ENCODE assay signal across 1 cellular context in the genomic region with DNA sequence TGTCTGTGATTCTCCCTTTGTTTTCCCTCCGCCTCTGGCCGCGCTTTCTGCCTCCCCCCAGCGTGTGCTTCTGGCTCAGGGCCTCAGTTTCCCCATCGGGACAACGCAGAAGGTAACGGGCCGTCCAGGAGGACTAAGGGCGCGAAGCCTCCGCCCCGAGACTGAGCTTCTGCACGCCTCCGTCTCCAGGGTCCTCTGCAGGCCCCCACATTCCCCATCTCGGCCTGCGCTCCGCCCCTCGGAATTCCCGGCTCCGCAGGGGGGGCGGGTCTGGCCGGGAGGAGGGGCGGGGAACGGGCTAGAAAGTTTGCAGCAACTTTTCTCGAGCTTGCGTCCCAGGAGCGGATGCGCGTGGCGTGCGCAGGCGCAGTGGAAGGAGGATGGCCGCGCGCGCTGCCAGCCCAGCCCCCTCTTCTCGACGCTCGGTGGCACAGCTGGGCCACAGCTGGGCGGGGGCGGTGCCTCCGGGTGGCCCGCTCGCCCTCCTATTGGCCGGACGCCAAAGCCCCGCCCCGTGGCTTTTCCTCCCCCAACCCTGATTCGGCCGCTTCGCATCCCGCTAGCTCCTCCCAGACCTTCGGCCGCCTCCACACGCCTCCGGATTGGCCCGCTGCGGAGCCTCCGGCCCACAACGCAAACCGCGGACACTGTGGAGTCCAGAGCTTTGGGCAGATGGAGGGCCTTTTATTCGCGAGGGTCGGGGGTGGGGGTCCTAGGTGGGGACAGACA.
TF ChIP-seq lines count a peak whose summit lies in the region.

A gene (minus strand): TSS at position 199 of the 729 bp plus-strand sequence. CDS start 408 bp downstream, outside the sequence.

TF ChIP-seq in Ishikawa, 13 proteins besides CTCF, POLR2A, EP300 and RAD21 (continued from another document):
- TF ChIP-seq, protein P1, sequence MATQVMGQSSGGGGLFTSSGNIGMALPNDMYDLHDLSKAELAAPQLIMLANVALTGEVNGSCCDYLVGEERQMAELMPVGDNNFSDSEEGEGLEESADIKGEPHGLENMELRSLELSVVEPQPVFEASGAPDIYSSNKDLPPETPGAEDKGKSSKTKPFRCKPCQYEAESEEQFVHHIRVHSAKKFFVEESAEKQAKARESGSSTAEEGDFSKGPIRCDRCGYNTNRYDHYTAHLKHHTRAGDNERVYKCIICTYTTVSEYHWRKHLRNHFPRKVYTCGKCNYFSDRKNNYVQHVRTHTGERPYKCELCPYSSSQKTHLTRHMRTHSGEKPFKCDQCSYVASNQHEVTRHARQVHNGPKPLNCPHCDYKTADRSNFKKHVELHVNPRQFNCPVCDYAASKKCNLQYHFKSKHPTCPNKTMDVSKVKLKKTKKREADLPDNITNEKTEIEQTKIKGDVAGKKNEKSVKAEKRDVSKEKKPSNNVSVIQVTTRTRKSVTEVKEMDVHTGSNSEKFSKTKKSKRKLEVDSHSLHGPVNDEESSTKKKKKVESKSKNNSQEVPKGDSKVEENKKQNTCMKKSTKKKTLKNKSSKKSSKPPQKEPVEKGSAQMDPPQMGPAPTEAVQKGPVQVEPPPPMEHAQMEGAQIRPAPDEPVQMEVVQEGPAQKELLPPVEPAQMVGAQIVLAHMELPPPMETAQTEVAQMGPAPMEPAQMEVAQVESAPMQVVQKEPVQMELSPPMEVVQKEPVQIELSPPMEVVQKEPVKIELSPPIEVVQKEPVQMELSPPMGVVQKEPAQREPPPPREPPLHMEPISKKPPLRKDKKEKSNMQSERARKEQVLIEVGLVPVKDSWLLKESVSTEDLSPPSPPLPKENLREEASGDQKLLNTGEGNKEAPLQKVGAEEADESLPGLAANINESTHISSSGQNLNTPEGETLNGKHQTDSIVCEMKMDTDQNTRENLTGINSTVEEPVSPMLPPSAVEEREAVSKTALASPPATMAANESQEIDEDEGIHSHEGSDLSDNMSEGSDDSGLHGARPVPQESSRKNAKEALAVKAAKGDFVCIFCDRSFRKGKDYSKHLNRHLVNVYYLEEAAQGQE (IDR thresholded peaks at IDR 0.05; ENCODE audit: low read depth), result no peak
- TF ChIP-seq TAF1 (IDR thresholded peaks at IDR 0.05; ENCODE audit: low read depth) (peak; percentile 58), CREB1 (IDR thresholded peaks at IDR 0.05; ENCODE audit: low read depth) (no peak), FOXM1 (IDR thresholded peaks at IDR 0.05; ENCODE audit: borderline replicate concordance, low read depth) (peak; percentile 34; the same call in 1 of the 2 replicates), ZBTB7A (IDR thresholded peaks at IDR 0.05; ENCODE audit: low read depth) (peak; percentile 21; the same call in 1 of the 2 replicates), TCF12 (IDR thresholded peaks at IDR 0.05; ENCODE audit: low read depth) (peak; percentile 90), TEAD4 (IDR thresholded peaks at IDR 0.05) (peak; percentile 90)
